ENCODE assay signal across 8 cellular contexts in the genomic region with DNA sequence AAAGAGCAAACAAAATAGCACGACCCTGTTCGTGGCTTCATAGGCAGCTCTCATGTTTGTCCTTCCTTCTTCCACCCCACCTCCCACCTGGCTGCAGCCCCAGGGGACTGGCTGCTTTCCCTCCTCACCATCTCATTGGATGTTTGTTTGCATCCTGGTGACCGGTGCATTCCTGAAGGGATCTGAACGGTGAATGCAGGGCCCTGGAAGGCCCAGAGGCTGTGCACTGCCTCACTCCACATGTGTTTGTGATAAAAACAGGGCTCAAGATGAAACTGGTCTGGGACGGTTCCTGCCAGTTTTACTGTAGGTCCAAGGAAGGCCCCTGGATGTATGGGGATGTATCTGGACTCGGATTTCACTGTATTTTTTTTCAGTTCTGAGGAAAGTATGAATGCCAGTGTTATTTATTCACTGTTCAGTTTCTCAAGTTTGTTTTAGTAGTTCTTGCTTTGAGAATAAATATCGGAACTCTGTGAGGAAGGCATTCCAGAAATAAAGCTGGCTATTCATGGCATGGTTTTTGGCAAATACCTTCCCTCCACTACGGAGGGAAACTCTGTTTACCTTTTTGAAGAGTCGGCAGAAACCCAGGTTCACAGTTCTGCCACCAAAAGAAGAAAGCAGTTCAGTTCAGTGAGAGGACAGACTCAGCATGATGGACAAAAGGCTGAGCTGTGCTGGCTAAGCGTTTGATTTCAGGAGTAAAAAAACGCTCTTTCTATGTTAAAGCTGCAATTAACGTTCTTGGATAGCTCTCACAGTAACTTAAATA. TPM values are rescaled to one million over a fixed set of nuclear protein-coding genes. Genes with fewer than 3 reads are reported as not detected.
DNase-seq lines count a peak whose midpoint lies in the region; ATAC-seq and TF ChIP-seq lines count a peak whose summit lies in the region.

No MANE protein-coding gene starts in this region.

- H3K4me2 ChIP-seq in trophoblast cell (ENCODE audit: low read length): no peak overlapping the region

- H3K18ac ChIP-seq in trophoblast cell (ENCODE audit: low read length): no peak overlapping the region

- peak overlapping the region; percentile 3 for H3K27ac ChIP-seq in RWPE2 (ENCODE audit: poor library complexity, severe bottlenecking)
- H3K27ac ChIP-seq in trophoblast cell (ENCODE audit: low read depth, low read length): peak overlapping the region; percentile 35

- ATAC-seq in RWPE2 (ENCODE audit: low read depth) (peak; percentile 56), GM19395 (IDR thresholded peaks at IDR 0.05; ENCODE audit: unreplicated experiment) (no peak), GM21390 (IDR thresholded peaks at IDR 0.05; ENCODE audit: unreplicated experiment) (no peak), GM19455 (IDR thresholded peaks at IDR 0.05; ENCODE audit: unreplicated experiment) (no peak)

- no peak overlapping the region for H2AFZ ChIP-seq in trophoblast cell (ENCODE audit: insufficient read depth, low read length, poor library complexity)

- WGBS in trophoblast cell (ENCODE audit: extremely low coverage, insufficient coverage, insufficient read length): no CpG with 5 or more reads among the region's 12 CpGs

- H4K91ac ChIP-seq in trophoblast cell (ENCODE audit: low read depth, low read length): peak overlapping the region; percentile 1

- no peak overlapping the region for H3K23ac ChIP-seq in trophoblast cell (ENCODE audit: low read length)

- no peak overlapping the region for H4K12ac ChIP-seq in trophoblast cell (ENCODE audit: low read depth, low read length)

- no peaks in the 10 kb centered on the region for H3K9me3 ChIP-seq in RWPE2 (ENCODE audit: severe bottlenecking)
- peaks cover 2% of the 10 kb centered on the region for H3K9me3 ChIP-seq in trophoblast cell (ENCODE audit: insufficient read depth, low read depth, low read length)

- H3K4me1 ChIP-seq in RWPE2 (ENCODE audit: insufficient read depth, poor library complexity, severe bottlenecking) (peaks cover 8% of the 10 kb centered on the region), trophoblast cell (ENCODE audit: control insufficient read depth in 1 of 2, insufficient read depth in 2 of 2, low read length in 2 of 2) (no peaks in the 10 kb centered on the region)

- H2AK5ac ChIP-seq in trophoblast cell (ENCODE audit: low read length): no peak overlapping the region

- H3K79me1 ChIP-seq in trophoblast cell (ENCODE audit: low read length): no peaks in the 10 kb centered on the region

- H2BK120ac ChIP-seq in trophoblast cell (ENCODE audit: insufficient read depth, low read length, poor library complexity): no peak overlapping the region

- no peak overlapping the region for H2BK5ac ChIP-seq in trophoblast cell (ENCODE audit: low read depth, low read length, poor library complexity)

- no peak overlapping the region for H4K8ac ChIP-seq in trophoblast cell (ENCODE audit: low read depth, low read length)

- peak overlapping the region; percentile 72 for H2BK12ac ChIP-seq in trophoblast cell (ENCODE audit: low read length)

- TF ChIP-seq CTCF in RWPE2 (IDR thresholded peaks at IDR 0.05; ENCODE audit: poor library complexity, severe bottlenecking): no peak
- no peak for TF ChIP-seq CTCF in foreskin fibroblast (IDR thresholded peaks at IDR 0.05; ENCODE audit: low read depth, low read length)
- no peak for TF ChIP-seq CTCF in GM10266 (IDR thresholded peaks at IDR 0.05; ENCODE audit: control insufficient read depth, insufficient read depth, low read depth, missing control alignments)

- no peaks in the 10 kb centered on the region for H3K27me3 ChIP-seq in RWPE2 (ENCODE audit: insufficient read depth, poor library complexity, severe bottlenecking)
- H3K27me3 ChIP-seq in trophoblast cell (ENCODE audit: insufficient read depth, low read length): no peaks in the 10 kb centered on the region

- H3K4me3 ChIP-seq in RWPE2 (ENCODE audit: severe bottlenecking) (no peak overlapping the region), foreskin fibroblast (ENCODE audit: low read depth in 1 of 2, low read length in 2 of 2) (no peak overlapping the region), trophoblast cell (ENCODE audit: low read depth, low read length) (no peak overlapping the region)

- H3K4ac ChIP-seq in trophoblast cell (ENCODE audit: low read depth, low read length): no peak overlapping the region

- DNase-seq in ELR (ENCODE audit: low read depth) (peak; percentile 60), RWPE2 (ENCODE audit: low spot score) (no peak), foreskin fibroblast (peak; percentile 82 to 93), trophoblast cell (peak; percentile 20 to 28), GM10266 (ENCODE audit: extremely low spot score) (no peak)

- H3K36me3 ChIP-seq in RWPE2 (ENCODE audit: low read depth) (no peaks in the 10 kb centered on the region), trophoblast cell (ENCODE audit: control insufficient read depth in 1 of 2, insufficient read depth in 2 of 2, low read length in 2 of 2) (no peaks in the 10 kb centered on the region)

- no peaks in the 10 kb centered on the region for H3K79me2 ChIP-seq in trophoblast cell (ENCODE audit: control insufficient read depth, insufficient read depth, low read length, poor library complexity)

- H3K14ac ChIP-seq in trophoblast cell (ENCODE audit: low read length): no peak overlapping the region

- H3K9ac ChIP-seq in trophoblast cell (ENCODE audit: low read length): no peak overlapping the region

RNA-seq across cellular contexts. Expression of a gene that starts 42.6 kb away (rescaled TPM):
- polyA plus RNA-seq in trophoblast cell (2013): 202 and 212 TPM in 2 replicates

Comparison
In these comparisons a context has a peak if more than half of its experiments do, and no peak if none do; other contexts are left out.
1. DNase-seq: peak in ELR (single experiment), foreskin fibroblast (2 of 2) and trophoblast cell (2 of 2); none in RWPE2 (single experiment) and GM10266 (single experiment).